ENCODE assay signal across 28 cellular contexts in the genomic region with DNA sequence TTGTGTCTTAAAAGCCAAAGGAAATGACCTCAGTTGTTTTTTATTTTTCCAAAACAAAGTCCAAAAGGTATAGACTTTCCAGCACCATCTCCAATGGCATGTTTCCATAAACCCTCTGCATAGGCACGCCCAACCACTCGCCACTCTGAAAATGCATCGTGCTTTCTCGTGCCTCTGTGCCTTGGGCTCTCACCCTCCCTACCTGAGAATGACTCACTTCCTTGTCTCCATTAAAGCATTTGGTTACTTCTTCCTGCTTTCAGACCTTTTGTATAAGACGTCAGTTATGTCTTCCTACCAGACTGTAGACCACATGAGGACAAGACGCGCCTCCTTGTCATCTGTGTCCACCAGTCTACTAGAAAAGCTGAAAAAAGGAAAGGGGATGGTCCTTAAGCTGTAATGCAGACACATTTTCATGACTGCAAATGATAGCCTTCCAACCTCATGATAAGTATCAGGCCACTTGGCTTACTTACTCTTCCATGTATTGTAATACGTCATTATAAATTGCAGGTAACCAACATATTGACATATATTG.
A peak's percentile ranks its signal among the peaks of the same experiment; 100 is the strongest.
DNase-seq lines count a peak whose midpoint lies in the region; ATAC-seq, FAIRE-seq and TF ChIP-seq lines count a peak whose summit lies in the region.
"Had no signal": no experiment of that assay in that cellular context is flagged by ENCODE, and none has a peak within 500 bp of the region (broad histone marks: within the 10 kb centered on the region; RNA-seq: fewer than 3 reads in every experiment).

No MANE protein-coding gene starts in this region.

- no peaks in the 10 kb centered on the region for H3K9me3 Mint-ChIP-seq in activated T-cell treated with anti-CD3 and anti-CD28 coated beads, Interleukin-2, amount 50 U/mL, for 4 hours

- TF ChIP-seq CTCF in bronchial epithelial cell (IDR thresholded peaks at IDR 0.05; ENCODE audit: insufficient read depth, low read length, severe bottlenecking) (no peak), kidney (IDR thresholded peaks at IDR 0.05; ENCODE audit: borderline replicate concordance, extremely low read depth, insufficient read depth) (no peak)

- H3K36me3 ChIP-seq in bronchial epithelial cell (ENCODE audit: control insufficient read depth, insufficient read depth, low read length) (no peaks in the 10 kb centered on the region), kidney (ENCODE audit: control insufficient read depth in 1 of 2, insufficient read depth in 2 of 2, low read length in 2 of 2) (no peaks in the 10 kb centered on the region)
- H3K36me3 ChIP-seq: BLaER1, colonic mucosa, prostate gland, sigmoid colon had no signal

- no peaks in the 10 kb centered on the region for H3K4me1 Mint-ChIP-seq in activated T-cell treated with anti-CD3 and anti-CD28 coated beads, Interleukin-2, amount 50 U/mL, for 4 hours (ENCODE audit: low read depth)

- in situ Hi-C loops in KBM-7 (cut with MboI; ENCODE audit: low pct_unique_long_range_greater_than_20kb, low sequenced_read_pairs): no loop called here

- intact Hi-C loops in left colon (cut with DNase I, micrococcal nuclease): no loop called here
- intact Hi-C loops in kidney (cut with DNase I): no loop called here

- H3K4me3 ChIP-seq in bronchial epithelial cell (ENCODE audit: low read depth, low read length): no peak overlapping the region
- no peak overlapping the region for H3K4me3 ChIP-seq in kidney (ENCODE audit: low read length in 2 of 2)
- H3K4me3 ChIP-seq: BLaER1, colonic mucosa, PC-9, prostate gland, sigmoid colon had no signal

- peak; percentile 88 for ATAC-seq in left colon
- ATAC-seq in activated T-cell treated with anti-CD3 and anti-CD28 coated beads, Interleukin-2, amount 50 U/mL, for 4 hours: no peak
- ATAC-seq in GM18519 (IDR thresholded peaks at IDR 0.05; ENCODE audit: low FRiP score, unreplicated experiment): no peak
- ATAC-seq: naive thymus-derived CD4-positive, alpha-beta T cell; T-helper 17 cell had no signal

- FAIRE-seq in bronchial epithelial cell (lab: Jason Lieb, UNC) (no peak), kidney (lab: Jason Lieb, UNC) (no peak)
- FAIRE-seq: G401.6, islet of Langerhans had no signal

- no peak overlapping the region for H3K27ac ChIP-seq in kidney (ENCODE audit: low read depth in 2 of 2, low read length in 2 of 2)
- H3K27ac ChIP-seq: BLaER1, colonic mucosa, PC-9, prostate gland, sigmoid colon had no signal

- no peak overlapping the region for H3K4me3 Mint-ChIP-seq in activated T-cell treated with anti-CD3 and anti-CD28 coated beads, Interleukin-2, amount 50 U/mL, for 4 hours
- H3K4me3 Mint-ChIP-seq: activated naive CD8-positive, alpha-beta T cell treated with anti-CD3 and anti-CD28 coated beads, Interleukin-2, amount 10 ng/mL, durations not matched to agents 7 days and 5 days; T-helper 17 cell had no signal

- no peaks in the 10 kb centered on the region for H3K4me1 ChIP-seq in kidney (ENCODE audit: control insufficient read depth in 1 of 2, insufficient read depth in 1 of 2, low read depth in 1 of 2, low read length in 2 of 2)
- H3K4me1 ChIP-seq: BLaER1, colonic mucosa, prostate gland had no signal

- no peak overlapping the region for H3K9ac ChIP-seq in kidney (ENCODE audit: low read length in 2 of 2)
- H3K9ac ChIP-seq: BLaER1 had no signal

- peaks cover 6% of the 10 kb centered on the region for H3K27me3 Mint-ChIP-seq in activated T-cell treated with anti-CD3 and anti-CD28 coated beads, Interleukin-2, amount 50 U/mL, for 4 hours (ENCODE audit: low read depth)

- H3K9me3 ChIP-seq in kidney (ENCODE audit: control insufficient read depth in 1 of 2, low read length in 2 of 2): no peaks in the 10 kb centered on the region
- H3K9me3 ChIP-seq: BLaER1, colonic mucosa, prostate gland, sigmoid colon had no signal

- DNase-seq in ELF-1 (ENCODE audit: low read depth, low spot score) (peak; percentile 40), LoVo (ENCODE audit: low spot score) (peak; percentile 7), bronchial epithelial cell (ENCODE audit: low read depth) (peak; percentile 73), left colon (no peak), kidney (no peak), KBM-7 (no peak)
- no peak for DNase-seq in activated T-cell treated with anti-CD3 and anti-CD28 coated beads, Interleukin-2, amount 50 U/mL, for 4 hours
- DNase-seq: activated CD4-positive, alpha-beta T cell treated with anti-CD3 and anti-CD28 coated beads for 4 hours; activated effector memory CD4-positive, alpha-beta T cell treated with anti-CD3 and anti-CD28 coated beads, Interleukin-2, amount 50 U/mL, for 16 hours; activated naive CD8-positive, alpha-beta T cell treated with anti-CD3 and anti-CD28 coated beads, Interleukin-2, amount 10 ng/mL, durations not matched to agents 7 days and 5 days; aorta; colonic mucosa; effector CD4-positive, alpha-beta T cell; naive thymus-derived CD4-positive, alpha-beta T cell; NCI-H1930; NCI-H524; NK-92 treated with Interleukin-12 subunit alpha and Interleukin-12 subunit beta, amount 100 ng/mL, for 24 hours; nucleus accumbens; SHP77; sigmoid colon; stimulated activated CD4-positive, alpha-beta T cell treated with anti-CD3 and anti-CD28 coated beads, Interleukin-4, amount 100 ng/mL, for 24 hours; T-helper 17 cell had no signal

- no peaks in the 10 kb centered on the region for H3K36me3 Mint-ChIP-seq in activated T-cell treated with anti-CD3 and anti-CD28 coated beads, Interleukin-2, amount 50 U/mL, for 4 hours (ENCODE audit: insufficient read depth)
- H3K36me3 Mint-ChIP-seq: activated naive CD8-positive, alpha-beta T cell treated with anti-CD3 and anti-CD28 coated beads, Interleukin-2, amount 10 ng/mL, durations not matched to agents 7 days and 5 days; naive thymus-derived CD4-positive, alpha-beta T cell had no signal

- H3K27me3 ChIP-seq in bronchial epithelial cell (ENCODE audit: control insufficient read depth, insufficient read depth, low read length): no peaks in the 10 kb centered on the region
- H3K27me3 ChIP-seq: BLaER1, colonic mucosa, sigmoid colon had no signal

Comparison
In these comparisons a context has a peak if more than half of its experiments do, and no peak if none do; other contexts are left out.
1. DNase-seq: peak in ELF-1 (single experiment), LoVo (single experiment) and bronchial epithelial cell (single experiment); none in left colon (0 of 2), activated T-cell treated with anti-CD3 and anti-CD28 coated beads, Interleukin-2, amount 50 U/mL, for 4 hours (single experiment), kidney (single experiment) and KBM-7 (single experiment).